ENCODE assay signal across 1 cellular context in the genomic region with DNA sequence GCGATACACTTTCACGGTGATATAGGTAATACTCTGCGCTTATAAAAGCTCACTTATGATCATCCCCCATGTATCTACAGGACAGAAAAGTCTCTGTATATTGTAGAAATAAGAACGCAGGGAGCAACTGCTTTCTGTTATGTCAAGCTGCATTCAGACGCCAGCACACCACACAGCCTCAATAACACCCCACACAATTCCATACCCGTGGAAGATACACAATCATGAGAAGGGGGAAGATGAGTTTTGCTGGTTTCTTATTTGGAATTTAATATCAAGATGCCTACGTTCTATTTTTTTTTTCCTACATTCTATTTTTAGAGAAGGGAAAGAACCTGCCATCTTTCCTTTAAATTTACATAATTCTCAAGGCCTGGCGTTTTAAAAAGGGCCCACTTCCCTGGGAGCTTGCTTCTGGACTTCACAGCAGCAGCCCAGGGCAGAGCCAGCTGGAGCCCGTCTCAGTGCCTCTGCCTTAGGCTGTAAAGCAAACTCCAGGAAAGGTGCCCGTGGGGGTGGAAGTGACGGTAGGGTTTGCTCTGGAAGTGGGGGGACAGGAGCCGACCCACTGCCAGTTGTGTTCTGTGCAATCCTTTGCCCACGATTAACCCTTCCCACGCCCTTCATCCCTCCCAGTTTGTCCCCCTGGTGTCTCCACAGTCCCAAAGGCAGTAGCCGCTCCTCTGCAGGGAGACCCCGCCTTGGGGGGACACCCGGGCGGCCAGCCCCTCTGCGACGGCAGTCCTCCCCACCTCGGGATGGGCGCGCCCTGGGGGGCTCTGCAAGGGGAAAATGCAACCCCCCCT.
TF ChIP-seq lines count a peak whose summit lies in the region.

No MANE protein-coding gene starts in this region.

TF ChIP-seq in GM12878, 131 proteins besides CTCF, POLR2A, EP300 and RAD21:
- no peak for TF ChIP-seq ZNF384 (IDR thresholded peaks at IDR 0.05; ENCODE audit: borderline replicate concordance, low read depth, low read length)
- no peak for TF ChIP-seq ZBED1 (IDR thresholded peaks at IDR 0.05; ENCODE audit: borderline replicate concordance)
- TF ChIP-seq POLR2AphosphoS2 (IDR thresholded peaks at IDR 0.05; ENCODE audit: low read depth, low read length): 0 out of 2 replicates have a peak, but pooled peaks have one; percentile 19
- no peak for TF ChIP-seq TCF12 (IDR thresholded peaks at IDR 0.05; ENCODE audit: low read depth, low read length)
